In the genomic region with DNA sequence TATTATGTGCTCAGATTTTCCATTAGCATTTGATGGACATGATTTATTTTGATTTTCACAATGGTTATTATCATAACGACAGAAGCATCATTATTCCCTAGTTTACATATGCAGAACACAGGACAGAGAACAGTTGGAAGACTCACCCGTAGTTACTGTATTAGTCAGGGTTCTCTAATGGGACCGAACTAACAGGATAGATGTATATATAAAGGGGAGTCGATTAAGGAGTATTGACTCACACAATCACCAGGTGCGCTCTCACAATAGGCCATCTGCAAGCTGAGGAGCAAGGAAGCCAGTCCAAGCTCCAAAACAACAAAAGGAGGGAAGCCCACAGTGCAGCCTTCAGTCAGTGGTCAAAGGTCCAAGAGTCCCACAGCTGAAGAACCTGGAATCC, we compare ENCODE assay signal across 28 cellular contexts.
"Had no signal": no experiment of that assay in that cellular context is flagged by ENCODE, and none has a peak within 500 bp of the region (broad histone marks: within the 10 kb centered on the region; RNA-seq: fewer than 3 reads in every experiment).

No MANE protein-coding gene starts in this region.

- H3K4me1 ChIP-seq: Peyer's patch, SJSA1 had no signal

- H3K36me3 ChIP-seq: brain microvascular endothelial cell, MG63, Peyer's patch, SJSA1 had no signal

- H3K27ac ChIP-seq: brain microvascular endothelial cell, Peyer's patch, SJSA1 had no signal

- H3K9me3 ChIP-seq: MG63, Peyer's patch, SJSA1, SK-N-SH had no signal

- DNase-seq: activated CD4-positive, alpha-beta T cell treated with anti-CD3 and anti-CD28 coated beads, Interleukin-2, amount 10 ng/mL, durations not matched to agents 24 days and 14 days; activated CD4-positive, alpha-beta T cell treated with anti-CD3 and anti-CD28 coated beads, Interleukin-2, amount 50 U/mL, for 4 hours; activated CD8-positive, alpha-beta T cell treated with anti-CD3 and anti-CD28 coated beads for 36 hours; activated effector memory CD4-positive, alpha-beta T cell treated with anti-CD3 and anti-CD28 coated beads, Interleukin-2, amount 50 U/mL, for 16 hours; activated naive CD4-positive, alpha-beta T cell; activated naive CD4-positive, alpha-beta T cell treated with anti-CD3 and anti-CD28 coated beads, Interleukin-2, amount 50 U/mL, for 16 hours; activated naive CD8-positive, alpha-beta T cell treated with anti-CD3 and anti-CD28 coated beads for 36 hours; activated T-cell treated with anti-CD3 and anti-CD28 coated beads, Interleukin-2, amount 50 U/mL, for 1 hour; activated T-cell treated with anti-CD3 and anti-CD28 coated beads, Interleukin-2, amount 50 U/mL, for 72 hours; amniotic stem cell; aorta; brain microvascular endothelial cell; Kasumi-1; KG1; NCI-H1048; NCI-H1694; NCI-H2029 treated with DMSO at 0.1 percent for 48 hours; NCI-H2107; NCI-H345; NCI-H526 treated with DMSO at 0.1 percent for 48 hours; NK-92 treated with Interleukin-12 subunit alpha and Interleukin-12 subunit beta, amount 100 ng/mL, for 24 hours; PC-3; Peyer's patch; RPMI8226; SHP77 treated with DMSO at 0.1 percent for 48 hours; SK-N-SH had no signal

- H3K27me3 ChIP-seq: brain microvascular endothelial cell, Peyer's patch, SJSA1 had no signal

- H3K4me3 ChIP-seq: MG63, Peyer's patch, SJSA1 had no signal
